8 cellular contexts compared by ENCODE assay signal in genomic region chr10:5692476-5693358, GRCh38.
DNase-seq lines count a peak whose midpoint lies in the region; ATAC-seq and TF ChIP-seq lines count a peak whose summit lies in the region.

No MANE protein-coding gene starts in this region.

- peaks cover 12% of the 10 kb centered on the region for H3K36me3 Mint-ChIP-seq in T-helper 2 cell treated with Interferon-gamma antibody and Interleukin-4, amounts not matched to agents 5 μg/mL and 100 μg/mL, for 36 hours (ENCODE audit: low read depth)

- peak overlapping the region; percentile 65 for H3K4me3 ChIP-seq in brain microvascular endothelial cell (ENCODE audit: low read depth, low read length)

- H3K36me3 ChIP-seq in brain microvascular endothelial cell (replicated peaks), result no peaks in the 10 kb centered on the region

- in situ Hi-C loops in brain microvascular endothelial cell (cut with HindIII; ENCODE audit: low pct_ligation_motif_present, low sequenced_read_pairs), result no loop called here

- ATAC-seq in GM18861 (IDR thresholded peaks at IDR 0.05; ENCODE audit: unreplicated experiment) (peak; percentile 73), HG03025 (IDR thresholded peaks at IDR 0.05; ENCODE audit: low FRiP score, unreplicated experiment) (peak; percentile 67)

- H3K9me3 Mint-ChIP-seq in T-helper 2 cell treated with Interferon-gamma antibody and Interleukin-4, amounts not matched to agents 5 μg/mL and 100 μg/mL, for 36 hours, result no peaks in the 10 kb centered on the region

- peak overlapping the region; percentile 81 for H3K4me3 Mint-ChIP-seq in T-helper 2 cell treated with Interferon-gamma antibody and Interleukin-4, amounts not matched to agents 5 μg/mL and 100 μg/mL, for 36 hours

- no peaks in the 10 kb centered on the region for H3K27me3 Mint-ChIP-seq in T-helper 2 cell treated with Interferon-gamma antibody and Interleukin-4, amounts not matched to agents 5 μg/mL and 100 μg/mL, for 36 hours (ENCODE audit: low read depth)

- no peaks in the 10 kb centered on the region for H3K27me3 ChIP-seq in brain microvascular endothelial cell (replicated peaks)

- H3K27ac ChIP-seq in brain microvascular endothelial cell, result peak overlapping the region; percentile 1

- H3K27ac Mint-ChIP-seq in T-helper 2 cell treated with Interferon-gamma antibody and Interleukin-4, amounts not matched to agents 5 μg/mL and 100 μg/mL, for 36 hours, result peak overlapping the region; percentile 82

- no peak for TF ChIP-seq CTCF in brain microvascular endothelial cell (IDR thresholded peaks at IDR 0.05; ENCODE audit: low read depth, low read length, missing control alignments)

- H3K4me1 Mint-ChIP-seq in T-helper 2 cell treated with Interferon-gamma antibody and Interleukin-4, amounts not matched to agents 5 μg/mL and 100 μg/mL, for 36 hours (ENCODE audit: low read depth), result peaks cover 55% of the 10 kb centered on the region

- peak; percentile 67 for DNase-seq in T-helper 2 cell treated with Interferon-gamma antibody and Interleukin-4, amounts not matched to agents 5 μg/mL and 100 μg/mL, for 36 hours (ENCODE audit: low spot score)
- peak; percentile 14 for DNase-seq in brain microvascular endothelial cell
- DNase-seq in inferior parietal cortex (ENCODE audit: extremely low spot score), result peak; percentile 16
- peak; percentile 33 to 48 (median 34) for DNase-seq in stimulated activated CD4-positive, alpha-beta T cell treated with anti-CD3 and anti-CD28 coated beads, Interleukin-12 subunit alpha, Interleukin-12 subunit beta, amount 100 ng/mL, for 48 hours (ENCODE audit: low read depth in 2 of 3, low spot score in 1 of 3)
- no peak for DNase-seq in cerebellar nuclear complex (lab: John Stamatoyannopoulos, UW)
- DNase-seq in HCEC 1CT, result no peak

Comparison
In these comparisons a context has a peak if more than half of its experiments do, and no peak if none do; other contexts are left out.
1. DNase-seq: peak in T-helper 2 cell treated with Interferon-gamma antibody and Interleukin-4, amounts not matched to agents 5 μg/mL and 100 μg/mL, for 36 hours (single experiment), brain microvascular endothelial cell (single experiment), inferior parietal cortex (single experiment) and stimulated activated CD4-positive, alpha-beta T cell treated with anti-CD3 and anti-CD28 coated beads, Interleukin-12 subunit alpha, Interleukin-12 subunit beta, amount 100 ng/mL, for 48 hours (3 of 3); none in cerebellar nuclear complex (0 of 2) and HCEC 1CT (single experiment).